Comparison of ENCODE assay signal across 7 cellular contexts in genomic region chr16:19066988-19067348, GRCh38. TPM values are rescaled to one million over a fixed set of nuclear protein-coding genes. Genes with fewer than 3 reads are reported as not detected.
DNase-seq lines count a peak whose midpoint lies in the region; ATAC-seq, FAIRE-seq and TF ChIP-seq lines count a peak whose summit lies in the region.

No MANE protein-coding gene starts in this region.

- dilution Hi-C loops in keratinocyte (cut with MboI; ENCODE audit: extremely low pct_ligation_motif_present, low sequenced_read_pairs): no loop called here

- H4K20me1 ChIP-seq in keratinocyte (ENCODE audit: control insufficient read depth, extremely low read depth, insufficient read depth, low read length): no peaks in the 10 kb centered on the region

- ATAC-seq in activated T-helper 17 cell treated with anti-CD3 and anti-CD28 coated beads, Interleukin-2, amount 50 U/mL, for 72 hours (replicated peaks): no peak
- ATAC-seq in stimulated activated naive B cell treated with anti-CD40 and anti-IgM and Interleukin-4, amounts not matched to agents 10 μg/mL and 1 μg/mL and 100 μg/mL, for 72 hours (replicated peaks): no peak

- H3K4me2 ChIP-seq in keratinocyte (ENCODE audit: control insufficient read depth, extremely low read depth, insufficient read depth, low read depth, low read length): peak overlapping the region; percentile 43

- no peak for TF ChIP-seq CTCF in keratinocyte (optimal IDR thresholded peaks at IDR 0.05 in 1 of 3, IDR thresholded peaks at IDR 0.05 in 1 of 3, conservative IDR thresholded peaks at IDR 0.05 in 1 of 3; ENCODE audit: extremely low read depth in 1 of 3, insufficient read depth in 2 of 3, low read length in 3 of 3)

- peak overlapping the region; percentile 22 for H2AFZ ChIP-seq in keratinocyte (ENCODE audit: control insufficient read depth, low read length)

- FAIRE-seq in keratinocyte (lab: Jason Lieb, UNC): no peak

- no peaks in the 10 kb centered on the region for H3K27me3 Mint-ChIP-seq in activated T-helper 17 cell treated with anti-CD3 and anti-CD28 coated beads, Interleukin-2, amount 50 U/mL, for 72 hours
- H3K27me3 Mint-ChIP-seq in stimulated activated naive B cell treated with anti-CD40 and anti-IgM and Interleukin-4, amounts not matched to agents 10 μg/mL and 1 μg/mL and 100 μg/mL, for 72 hours: peaks cover 0 to 4% of the 10 kb centered on the region in 2 donors

- H3K27ac ChIP-seq in HUES48 (ENCODE audit: low read depth, low read length): peak overlapping the region; percentile 100
- H3K27ac ChIP-seq in keratinocyte (ENCODE audit: control insufficient read depth, insufficient read depth, low read length): peak overlapping the region; percentile 92

- H3K4me1 Mint-ChIP-seq in activated T-helper 17 cell treated with anti-CD3 and anti-CD28 coated beads, Interleukin-2, amount 50 U/mL, for 72 hours: peaks cover 11% of the 10 kb centered on the region
- H3K4me1 Mint-ChIP-seq in stimulated activated naive B cell treated with anti-CD40 and anti-IgM and Interleukin-4, amounts not matched to agents 10 μg/mL and 1 μg/mL and 100 μg/mL, for 72 hours: peaks cover 6 to 13% of the 10 kb centered on the region in 2 donors

- H3K36me3 ChIP-seq in HUES48 (ENCODE audit: control insufficient read depth, insufficient read depth, low read length): no peaks in the 10 kb centered on the region
- peaks cover 0 to 2% of the 10 kb centered on the region in 2 experiments for H3K36me3 ChIP-seq in keratinocyte (ENCODE audit: control insufficient read depth in 2 of 2, extremely low read depth in 1 of 2, insufficient read depth in 2 of 2, low read length in 2 of 2)

- peak overlapping the region; percentile 89 for H3K4me3 Mint-ChIP-seq in activated T-helper 17 cell treated with anti-CD3 and anti-CD28 coated beads, Interleukin-2, amount 50 U/mL, for 72 hours
- peak overlapping the region; percentile 88 to 91 for H3K4me3 Mint-ChIP-seq in stimulated activated naive B cell treated with anti-CD40 and anti-IgM and Interleukin-4, amounts not matched to agents 10 μg/mL and 1 μg/mL and 100 μg/mL, for 72 hours

- H3K4me3 ChIP-seq in HUES48 (ENCODE audit: low read depth, low read length): peak overlapping the region; percentile 86; the same call in 1 of the 2 replicates
- H3K4me3 ChIP-seq in keratinocyte (ENCODE audit: control insufficient read depth in 2 of 3, extremely low read depth in 1 of 3, insufficient read depth in 2 of 3, low read depth in 1 of 3, low read length in 3 of 3): peak overlapping the region in 1 of 3 experiments; percentile 100

- no peaks in the 10 kb centered on the region for H3K27me3 ChIP-seq in HUES48 (ENCODE audit: control insufficient read depth, insufficient read depth, low read length)
- H3K27me3 ChIP-seq in keratinocyte (ENCODE audit: control insufficient read depth, extremely low read depth, insufficient read depth, low read length): no peaks in the 10 kb centered on the region

- H3K36me3 Mint-ChIP-seq in activated T-helper 17 cell treated with anti-CD3 and anti-CD28 coated beads, Interleukin-2, amount 50 U/mL, for 72 hours (ENCODE audit: low read depth): peaks cover 10% of the 10 kb centered on the region
- H3K36me3 Mint-ChIP-seq in stimulated activated naive B cell treated with anti-CD40 and anti-IgM and Interleukin-4, amounts not matched to agents 10 μg/mL and 1 μg/mL and 100 μg/mL, for 72 hours: peaks cover 3 to 4% of the 10 kb centered on the region in 2 donors

- no peak for DNase-seq in keratinocyte (ENCODE audit: low read depth, low spot score)
- DNase-seq in stimulated activated naive B cell treated with anti-CD40 and anti-IgM and Interleukin-4, amounts not matched to agents 10 μg/mL and 1 μg/mL and 100 μg/mL, for 72 hours: no peak
- no peak for DNase-seq in NCI-H1105 (lab: John Stamatoyannopoulos, UW)
- DNase-seq in cerebellar nuclear complex (lab: John Stamatoyannopoulos, UW): no peak
- no peak for DNase-seq in NCI-H2081 (lab: John Stamatoyannopoulos, UW)

- peaks cover 3% of the 10 kb centered on the region for H3K9me3 Mint-ChIP-seq in activated T-helper 17 cell treated with anti-CD3 and anti-CD28 coated beads, Interleukin-2, amount 50 U/mL, for 72 hours
- no peaks in the 10 kb centered on the region for H3K9me3 Mint-ChIP-seq in stimulated activated naive B cell treated with anti-CD40 and anti-IgM and Interleukin-4, amounts not matched to agents 10 μg/mL and 1 μg/mL and 100 μg/mL, for 72 hours

- no peaks in the 10 kb centered on the region for H3K9me1 ChIP-seq in keratinocyte (ENCODE audit: control insufficient read depth, extremely low read depth, insufficient read depth, low read length)

- H3K9me3 ChIP-seq in HUES48 (ENCODE audit: control insufficient read depth, insufficient read depth, low read length): no peaks in the 10 kb centered on the region
- no peaks in the 10 kb centered on the region for H3K9me3 ChIP-seq in keratinocyte (ENCODE audit: control insufficient read depth, low read depth, low read length)

- peak overlapping the region; percentile 98 for H3K27ac Mint-ChIP-seq in activated T-helper 17 cell treated with anti-CD3 and anti-CD28 coated beads, Interleukin-2, amount 50 U/mL, for 72 hours
- peak overlapping the region; percentile 99 for H3K27ac Mint-ChIP-seq in stimulated activated naive B cell treated with anti-CD40 and anti-IgM and Interleukin-4, amounts not matched to agents 10 μg/mL and 1 μg/mL and 100 μg/mL, for 72 hours

- H3K9ac ChIP-seq in HUES48 (ENCODE audit: low read depth, low read length) (no peak overlapping the region), keratinocyte (ENCODE audit: control insufficient read depth, extremely low read depth, insufficient read depth, low read length) (peak overlapping the region; percentile 98)

- peaks cover 2% of the 10 kb centered on the region for H3K79me2 ChIP-seq in keratinocyte (ENCODE audit: control insufficient read depth, insufficient read depth, low read length)

- H3K4me1 ChIP-seq in HUES48 (ENCODE audit: control insufficient read depth, insufficient read depth, low read length): no peaks in the 10 kb centered on the region
- peaks cover 6% of the 10 kb centered on the region for H3K4me1 ChIP-seq in keratinocyte (ENCODE audit: control insufficient read depth, extremely low read depth, insufficient read depth, low read length)

RNA-seq across cellular contexts. Expression of gene COQ7, which starts 0.4 kb away (rescaled TPM):
- total RNA-seq in activated T-helper 17 cell treated with anti-CD3 and anti-CD28 coated beads, Interleukin-2, amount 50 U/mL, for 72 hours: 10 to 100 TPM; 11.6 to 18.2 TPM
- 8.0 to 11.0 TPM (median 11.0 TPM) in 3 replicates for polyA plus RNA-seq in keratinocyte
- 12.0 TPM for polyA plus RNA-seq in keratinocyte (2011; ENCODE audit: low read depth)
- 6.4 and 10.2 TPM in 2 replicates for polyA plus RNA-seq in keratinocyte (2011; cell fraction: cytosol; rRNA removed)
- polyA plus RNA-seq in keratinocyte (2011; cell fraction: nucleus; rRNA removed): 8.8 and 10.4 TPM in 2 replicates
- polyA plus RNA-seq in keratinocyte (2012; ENCODE audit: low replicate concordance): 6.5 and 10.4 TPM in 2 replicates
- polyA minus RNA-seq in keratinocyte: 3.6 to 11.5 TPM (median 10.5 TPM) in 3 replicates
- polyA minus RNA-seq in keratinocyte (2011; cell fraction: cytosol; rRNA and poly(A)+ RNA removed): 6.9 TPM
- polyA minus RNA-seq in keratinocyte (2011; cell fraction: nucleus; rRNA and poly(A)+ RNA removed): 2.1 and 4.6 TPM in 2 replicates

RNA-seq across cellular contexts. Expression of gene ITPRIPL2, which starts 46.8 kb away (rescaled TPM):
- total RNA-seq in activated T-helper 17 cell treated with anti-CD3 and anti-CD28 coated beads, Interleukin-2, amount 50 U/mL, for 72 hours: 1 to 10 TPM; 5.8 to 6.9 TPM
- 4.9 to 6.6 TPM (median 5.9 TPM) in 3 replicates for polyA plus RNA-seq in keratinocyte
- 0.82 TPM for polyA plus RNA-seq in keratinocyte (2011; ENCODE audit: low read depth)
- 4.1 and 6.0 TPM in 2 replicates for polyA plus RNA-seq in keratinocyte (2011; cell fraction: cytosol; rRNA removed)
- 12.5 and 14.1 TPM in 2 replicates for polyA plus RNA-seq in keratinocyte (2011; cell fraction: nucleus; rRNA removed)
- polyA plus RNA-seq in keratinocyte (2012; ENCODE audit: low replicate concordance): 1.7 and 7.6 TPM in 2 replicates
- polyA minus RNA-seq in keratinocyte: 5.4 to 7.6 TPM (median 5.7 TPM) in 3 replicates
- 16.3 TPM for polyA minus RNA-seq in keratinocyte (2011; cell fraction: cytosol; rRNA and poly(A)+ RNA removed)
- polyA minus RNA-seq in keratinocyte (2011; cell fraction: nucleus; rRNA and poly(A)+ RNA removed): 18.9 and 23.2 TPM in 2 replicates
